In genomic region chr18:22285299-22286140, GRCh38 we compare ENCODE assay signal across 18 cellular contexts.
DNase-seq lines count a peak whose midpoint lies in the region; ATAC-seq, FAIRE-seq and TF ChIP-seq lines count a peak whose summit lies in the region.
"Had no signal": no experiment of that assay in that cellular context is flagged by ENCODE, and none has a peak within 500 bp of the region (broad histone marks: within the 10 kb centered on the region; RNA-seq: fewer than 3 reads in every experiment).

No MANE protein-coding gene starts in this region.

- H3K4me1 Mint-ChIP-seq in immature natural killer cell = peaks cover 18 to 23% of the 10 kb centered on the region in 2 donors
- peaks cover 0 to 4% of the 10 kb centered on the region in 2 donors for H3K4me1 Mint-ChIP-seq in stimulated activated naive B cell treated with anti-CD40 and anti-IgM and Interleukin-4, amounts not matched to agents 10 μg/mL and 1 μg/mL and 100 μg/mL, for 72 hours

- ATAC-seq in A549 = no peak
- no peak for ATAC-seq in stimulated activated naive B cell treated with anti-CD40 and anti-IgM and Interleukin-4, amounts not matched to agents 10 μg/mL and 1 μg/mL and 100 μg/mL, for 72 hours (replicated peaks)
- ATAC-seq: GM12878; stimulated activated naive CD8-positive, alpha-beta T cell treated with anti-CD3 and anti-CD28 coated beads, Interleukin-15, amount 100 ng/mL, for 72 hours had no signal

- H3K9me3 Mint-ChIP-seq in immature natural killer cell = no peaks in the 10 kb centered on the region
- H3K9me3 Mint-ChIP-seq in stimulated activated naive B cell treated with anti-CD40 and anti-IgM and Interleukin-4, amounts not matched to agents 10 μg/mL and 1 μg/mL and 100 μg/mL, for 72 hours = peaks cover 0 to 7% of the 10 kb centered on the region in 2 donors
- H3K9me3 Mint-ChIP-seq: stimulated activated naive CD8-positive, alpha-beta T cell treated with anti-CD3 and anti-CD28 coated beads, Interleukin-15, amount 100 ng/mL, for 72 hours had no signal

- no peak for FAIRE-seq in A549 (lab: Jason Lieb, UNC)
- FAIRE-seq: GM12878 had no signal

- H3K4me3 ChIP-seq in A549 = no peak overlapping the region
- no peak overlapping the region for H3K4me3 ChIP-seq in HEK293 (ENCODE audit: low read depth, low read length)
- H3K4me3 ChIP-seq: GM12878, hepatocyte, Peyer's patch, vagina had no signal

- 53% methylated on average over 3 of the region's 3 CpGs for WGBS in A549 (ENCODE audit: missing lambda C conversion rate)

- H3K36me3 ChIP-seq in HEK293 (ENCODE audit: control insufficient read depth in 2 of 2, insufficient read depth in 1 of 2, low read length in 2 of 2) = no peaks in the 10 kb centered on the region
- H3K36me3 ChIP-seq: neutrophil, Peyer's patch, vagina had no signal

- TF ChIP-seq EP300 in A549 (IDR thresholded peaks at IDR 0.05) = no peak

- no peak overlapping the region for H3K4me3 Mint-ChIP-seq in immature natural killer cell
- H3K4me3 Mint-ChIP-seq in stimulated activated naive B cell treated with anti-CD40 and anti-IgM and Interleukin-4, amounts not matched to agents 10 μg/mL and 1 μg/mL and 100 μg/mL, for 72 hours = no peak overlapping the region
- H3K4me3 Mint-ChIP-seq: activated naive CD8-positive, alpha-beta T cell treated with anti-CD3 and anti-CD28 coated beads for 36 hours; stimulated activated naive CD8-positive, alpha-beta T cell treated with anti-CD3 and anti-CD28 coated beads, Interleukin-15, amount 100 ng/mL, for 72 hours had no signal

- no peak for TF ChIP-seq RAD21 in A549 (conservative IDR thresholded peaks at IDR 0.05 in 1 of 2, IDR thresholded peaks at IDR 0.05 in 1 of 2)

- peak overlapping the region; percentile 22 to 40; a peak in 4 of 6 replicates for H3K27ac ChIP-seq in A549
- H3K27ac ChIP-seq in HEK293 (ENCODE audit: extremely low read depth, low read depth, low read length) = no peak overlapping the region
- H3K27ac ChIP-seq: hepatocyte, neutrophil, vagina had no signal

- H3K4me1 ChIP-seq in A549 (peaks cover 36% of the 10 kb centered on the region), HEK293 (ENCODE audit: control insufficient read depth, insufficient read depth, low read length) (peaks cover 2% of the 10 kb centered on the region; the same call in 1 of the 2 replicates)

- no peak for TF ChIP-seq POLR2A in A549 (IDR thresholded peaks at IDR 0.05; ENCODE audit: low read length)

- peaks cover 4% of the 10 kb centered on the region; the same call in 1 of the 3 replicates for H3K9me3 ChIP-seq in A549
- no peaks in the 10 kb centered on the region for H3K9me3 ChIP-seq in HEK293 (ENCODE audit: control insufficient read depth, insufficient read depth, low read depth, low read length)
- H3K9me3 ChIP-seq: neutrophil, Peyer's patch, vagina had no signal

- DNase-seq in A549 (ENCODE audit: low read depth in 1 of 2, low spot score in 1 of 2) (peak in 1 of 2 experiments; percentile 25), amniotic epithelial cell (ENCODE audit: low read depth) (peak; percentile 50), immature natural killer cell (no peak), G401 (ENCODE audit: low spot score) (no peak), NCI-H446 treated with DMSO at 0.1 percent for 48 hours (lab: John Stamatoyannopoulos, UW) (no peak)
- DNase-seq in stimulated activated naive B cell treated with anti-CD40 and anti-IgM and Interleukin-4, amounts not matched to agents 10 μg/mL and 1 μg/mL and 100 μg/mL, for 72 hours = no peak
- DNase-seq in stimulated activated naive CD4-positive, alpha-beta T cell (lab: John Stamatoyannopoulos, UW) = no peak
- DNase-seq: activated naive CD8-positive, alpha-beta T cell treated with anti-CD3 and anti-CD28 coated beads for 36 hours; COR-L47; kidney glomerular epithelial cell; Peyer's patch; right cardiac atrium; stimulated activated naive CD8-positive, alpha-beta T cell treated with anti-CD3 and anti-CD28 coated beads, Interleukin-15, amount 100 ng/mL, for 72 hours had no signal

- POLR2A ChIA-PET in A549 (lab: Yijun Ruan, JAX) = no interaction called here
- POLR2A ChIA-PET in HEK293 (lab: Yijun Ruan, JAX) = no interaction called here

- H3K27me3 Mint-ChIP-seq in immature natural killer cell (ENCODE audit: low read depth in 3 of 3) = peaks cover 0 to 4% (median 2%) of the 10 kb centered on the region in 3 donors
- H3K27me3 Mint-ChIP-seq in stimulated activated naive B cell treated with anti-CD40 and anti-IgM and Interleukin-4, amounts not matched to agents 10 μg/mL and 1 μg/mL and 100 μg/mL, for 72 hours = peaks cover 0 to 7% of the 10 kb centered on the region in 2 donors
- H3K27me3 Mint-ChIP-seq: activated naive CD8-positive, alpha-beta T cell treated with anti-CD3 and anti-CD28 coated beads for 36 hours; stimulated activated naive CD8-positive, alpha-beta T cell treated with anti-CD3 and anti-CD28 coated beads, Interleukin-15, amount 100 ng/mL, for 72 hours had no signal

- peak overlapping the region in 4 of 6 donors; percentile 31 to 85 (median 68) for H3K27ac Mint-ChIP-seq in immature natural killer cell
- no peak overlapping the region for H3K27ac Mint-ChIP-seq in stimulated activated naive B cell treated with anti-CD40 and anti-IgM and Interleukin-4, amounts not matched to agents 10 μg/mL and 1 μg/mL and 100 μg/mL, for 72 hours
- H3K27ac Mint-ChIP-seq: activated naive CD8-positive, alpha-beta T cell treated with anti-CD3 and anti-CD28 coated beads for 36 hours; stimulated activated naive CD8-positive, alpha-beta T cell treated with anti-CD3 and anti-CD28 coated beads, Interleukin-15, amount 100 ng/mL, for 72 hours had no signal

- H3K4me2 ChIP-seq in A549 = peak overlapping the region; percentile 56
- H3K4me2 ChIP-seq: hepatocyte had no signal

- TF ChIP-seq CTCF in A549 (IDR thresholded peaks at IDR 0.05) (no peak), HEK293 (tag by site-specific recombination; IDR thresholded peaks at IDR 0.05) (no peak)

- in situ Hi-C loops in G401 (cut with HindIII; ENCODE audit: low sequenced_read_pairs) = no loop called here

- CTCF ChIA-PET in A549 (lab: Yijun Ruan, JAX) = no interaction called here
- CTCF ChIA-PET in HEK293 (lab: Yijun Ruan, JAX) = no interaction called here

- peaks cover 0 to 3% (median 0%) of the 10 kb centered on the region in 3 donors for H3K36me3 Mint-ChIP-seq in immature natural killer cell
- no peaks in the 10 kb centered on the region for H3K36me3 Mint-ChIP-seq in stimulated activated naive B cell treated with anti-CD40 and anti-IgM and Interleukin-4, amounts not matched to agents 10 μg/mL and 1 μg/mL and 100 μg/mL, for 72 hours
- H3K36me3 Mint-ChIP-seq: activated naive CD8-positive, alpha-beta T cell treated with anti-CD3 and anti-CD28 coated beads for 36 hours had no signal

TF ChIP-seq in A549, 52 proteins besides CTCF, POLR2A, EP300 and RAD21:
- TF ChIP-seq CBX8 (IDR thresholded peaks at IDR 0.05) = no peak
- TF ChIP-seq PHF8 (IDR thresholded peaks at IDR 0.05; ENCODE audit: borderline replicate concordance, low read depth) = no peak
- no peak for TF ChIP-seq MAX (IDR thresholded peaks at IDR 0.05)
- no peak for TF ChIP-seq HOXB5 (CRISPR knock-in tag; IDR thresholded peaks at IDR 0.05)
- no peak for TF ChIP-seq ZFP36 (IDR thresholded peaks at IDR 0.05; ENCODE audit: borderline replicate concordance, partially characterized antibody)

TF ChIP-seq in HEK293, 187 proteins besides CTCF, POLR2A, EP300 and RAD21:
- peak; percentile 1; the same call in 1 of the 2 replicates for TF ChIP-seq ZNF664 (tag by site-specific recombination; IDR thresholded peaks at IDR 0.05)
- TF ChIP-seq ZNF366 (tag by site-specific recombination; conservative IDR thresholded peaks at IDR 0.05) = no peak
TF ChIP-seq in HEK293: peak in this region for 1.
